ENCODE assay signal across 28 cellular contexts in genomic region chr1:38371505-38371844, GRCh38.
"Had no signal": no experiment of that assay in that cellular context is flagged by ENCODE, and none has a peak within 500 bp of the region (broad histone marks: within the 10 kb centered on the region; RNA-seq: fewer than 3 reads in every experiment).

No MANE protein-coding gene starts in this region.

- H3K9ac ChIP-seq: parathyroid adenoma had no signal

- H3K4me3 Mint-ChIP-seq: activated CD4-positive, alpha-beta memory T cell treated with anti-CD3 and anti-CD28 coated beads, Interleukin-2, amount 10 ng/mL, durations not matched to agents 7 days and 5 days; activated CD4-positive, alpha-beta T cell treated with anti-CD3 and anti-CD28 coated beads, Interleukin-2, amount 10 ng/mL, durations not matched to agents 7 days and 5 days; activated T-cell treated with anti-CD3 and anti-CD28 coated beads, Interleukin-2, amount 50 U/mL, for 24 hours; activated T-helper 17 cell treated with anti-CD3 and anti-CD28 coated beads, Interleukin-2, amount 50 U/mL, for 72 hours; effector memory CD8-positive, alpha-beta T cell; naive thymus-derived CD8-positive, alpha-beta T cell; neural crest cell; T-helper 17 cell had no signal

- H3K9me3 Mint-ChIP-seq: activated T-helper 17 cell treated with anti-CD3 and anti-CD28 coated beads, Interleukin-2, amount 50 U/mL, for 72 hours had no signal

- H3K4me2 ChIP-seq: hepatocyte had no signal

- H3K79me2 ChIP-seq: hepatocyte, parathyroid adenoma had no signal

- H3K4me1 Mint-ChIP-seq: activated CD4-positive, alpha-beta memory T cell treated with anti-CD3 and anti-CD28 coated beads, Interleukin-2, amount 10 ng/mL, durations not matched to agents 7 days and 5 days; activated CD4-positive, alpha-beta T cell treated with anti-CD3 and anti-CD28 coated beads, Interleukin-2, amount 10 ng/mL, durations not matched to agents 7 days and 5 days; activated T-helper 17 cell treated with anti-CD3 and anti-CD28 coated beads, Interleukin-2, amount 50 U/mL, for 72 hours; naive thymus-derived CD8-positive, alpha-beta T cell; neural crest cell; T-helper 17 cell had no signal

- H3K4me1 ChIP-seq: gastroesophageal sphincter, parathyroid adenoma, spleen, transverse colon had no signal

- H3K27ac Mint-ChIP-seq: activated CD4-positive, alpha-beta memory T cell treated with anti-CD3 and anti-CD28 coated beads, Interleukin-2, amount 10 ng/mL, durations not matched to agents 7 days and 5 days; activated CD4-positive, alpha-beta T cell treated with anti-CD3 and anti-CD28 coated beads, Interleukin-2, amount 10 ng/mL, durations not matched to agents 7 days and 5 days; activated T-cell treated with anti-CD3 and anti-CD28 coated beads, Interleukin-2, amount 50 U/mL, for 24 hours; activated T-helper 17 cell treated with anti-CD3 and anti-CD28 coated beads, Interleukin-2, amount 50 U/mL, for 72 hours; effector memory CD8-positive, alpha-beta T cell; naive thymus-derived CD8-positive, alpha-beta T cell; T-helper 17 cell had no signal

- H3K27ac ChIP-seq: gastroesophageal sphincter, hepatocyte, parathyroid adenoma, spleen, transverse colon, WERI-Rb-1 had no signal

- H2AFZ ChIP-seq: hepatocyte, parathyroid adenoma had no signal

- H3K4me3 ChIP-seq: gastroesophageal sphincter, hepatocyte, spleen, transverse colon had no signal

- H3K36me3 ChIP-seq: gastroesophageal sphincter, spleen, transverse colon, WERI-Rb-1 had no signal

- DNase-seq: activated CD4-positive, alpha-beta memory T cell treated with anti-CD3 and anti-CD28 coated beads, Interleukin-2, amount 10 ng/mL, durations not matched to agents 7 days and 5 days; activated CD4-positive, alpha-beta T cell treated with anti-CD3 and anti-CD28 coated beads for 1 hour; activated CD4-positive, alpha-beta T cell treated with anti-CD3 and anti-CD28 coated beads, Interleukin-2, amount 10 ng/mL, durations not matched to agents 7 days and 5 days; activated CD8-positive, alpha-beta memory T cell treated with anti-CD3 and anti-CD28 coated beads, Interleukin-2, amount 50 U/mL, for 48 hours; activated gamma-delta T cell treated with Interleukin-2 at 50 U/mL for 16 hours; activated naive CD4-positive, alpha-beta T cell treated with anti-CD3 and anti-CD28 coated beads, Interleukin-2, amount 50 U/mL, for 16 hours; activated T-cell treated with anti-CD3 and anti-CD28 coated beads, Interleukin-2, amount 50 U/mL, for 24 hours; amniotic stem cell; cortex of kidney; effector memory CD8-positive, alpha-beta T cell; left cardiac atrium; left ventricle myocardium superior; mammary epithelial cell; midbrain; naive thymus-derived CD8-positive, alpha-beta T cell; occipital lobe; right cardiac atrium; spleen; stimulated activated naive CD4-positive, alpha-beta T cell treated with Interleukin-2 at 50 U/mL for 16 hours; T-helper 17 cell; T1000; transverse colon; WERI-Rb-1 had no signal
